ENCODE assay signal across 8 cellular contexts in genomic region chr1:108691886-108692723, GRCh38. TPM values are rescaled to one million over a fixed set of nuclear protein-coding genes. Genes with fewer than 3 reads are reported as not detected.
DNase-seq lines count a peak whose midpoint lies in the region; ATAC-seq and TF ChIP-seq lines count a peak whose summit lies in the region.

TSS of gene PRPF38B (plus strand) at chr1:108692310. CDS start at chr1:108692592, 282 bp downstream.

- 0 to 1% (median 0%) methylated on average over 31 to 60 of the region's 60 CpGs for WGBS in spleen, 5 donors

- peaks cover 23 to 60% (median 48%) of the 10 kb centered on the region in 6 donors for H3K4me1 ChIP-seq in spleen

- ATAC-seq in GM18870 (IDR thresholded peaks at IDR 0.05; ENCODE audit: unreplicated experiment) (peak; percentile 75), HG03135 (IDR thresholded peaks at IDR 0.05; ENCODE audit: unreplicated experiment) (peak; percentile 94), WTC11 (peak; percentile 93)

- H3K27ac Mint-ChIP-seq in WTC11 (peak within 1 kb of the TSS; percentile 99), immature natural killer cell (peak within 1 kb of the TSS; percentile 91 to 99 (median 97))

- CTCF ChIA-PET in WTC11 (lab: Charles Lee): interaction anchor here (0.6 to 1.8 kb wide), 12 partner anchors 13 to 492 kb away, joined by 3 to 10 read pairs (median 4); partner anchors contain the start of genes EEIG2, FNDC7, HENMT1 and SLC25A24

- H3K36me3 ChIP-seq in spleen: peaks cover 0 to 19% (median 17%) of the 10 kb centered on the region in 6 donors

- no peaks in the 10 kb centered on the region for H3K9me3 ChIP-seq in spleen

- DNase-seq in ACHN: peak; percentile 88
- peak; percentile 95 for DNase-seq in NCI-H2227 treated with DMSO at 0.1 percent for 48 hours (lab: John Stamatoyannopoulos, UW)
- DNase-seq in WTC11 (ENCODE audit: low spot score): peak; percentile 93
- peak; percentile 92 to 93 for DNase-seq in cardiac fibroblast (ENCODE audit: low read depth in 2 of 2)
- DNase-seq in immature natural killer cell: peak; percentile 93 to 94 (median 93)
- DNase-seq in spleen: peak; percentile 99

- H3K9me3 Mint-ChIP-seq in WTC11 (no peaks in the 10 kb centered on the region), immature natural killer cell (no peaks in the 10 kb centered on the region)

- peak within 1 kb of the TSS; percentile 98 to 100 (median 98) for H3K27ac ChIP-seq in spleen

- intact Hi-C loops in spleen (cut with DNase I; ENCODE audit: low total_unique reads): loop anchor here (10.0 kb wide), 1 partner anchor 53 kb away; the partner anchor contains the start of gene STXBP3

- no peak for TF ChIP-seq CTCF in WTC11 (IDR thresholded peaks at IDR 0.05)
- no peak for TF ChIP-seq CTCF in cardiac fibroblast (IDR thresholded peaks at IDR 0.05; ENCODE audit: low read depth, low read length)
- TF ChIP-seq CTCF in spleen (IDR thresholded peaks at IDR 0.05 in 8 of 11, conservative IDR thresholded peaks at IDR 0.05 in 3 of 11): peak in 1 of 11 experiments; percentile 19

- H3K4me3 Mint-ChIP-seq in WTC11 (peak within 1 kb of the TSS; percentile 99), immature natural killer cell (peak within 1 kb of the TSS; percentile 88 to 95 (median 91))

- H3K4me1 Mint-ChIP-seq in WTC11 (peaks cover 24% of the 10 kb centered on the region), immature natural killer cell (peaks cover 43 to 62% of the 10 kb centered on the region in 2 donors)

- H3K36me3 Mint-ChIP-seq in WTC11 (peaks cover 33% of the 10 kb centered on the region), immature natural killer cell (peaks cover 4 to 6% (median 5%) of the 10 kb centered on the region in 3 donors)

- no peaks in the 10 kb centered on the region for H3K27me3 ChIP-seq in spleen (replicated peaks in 1 of 7)

- TF ChIP-seq POLR2A in spleen (IDR thresholded peaks at IDR 0.05): peak; percentile 25 to 70 (median 69)

- H3K27me3 Mint-ChIP-seq in WTC11 (ENCODE audit: low read depth) (no peaks in the 10 kb centered on the region), immature natural killer cell (ENCODE audit: low read depth in 3 of 3) (peaks cover 8 to 18% (median 14%) of the 10 kb centered on the region in 3 donors)

- in situ Hi-C loops in ACHN (cut with HindIII; ENCODE audit: low pct_ligation_motif_present, low pct_unique_long_range_greater_than_20kb, low sequenced_read_pairs): no loop called here

- H3K4me3 ChIP-seq in cardiac fibroblast (replicated peaks in 1 of 2; ENCODE audit: low read depth in 2 of 2, low read length in 2 of 2) (peak within 1 kb of the TSS; percentile 69 to 84), spleen (peak within 1 kb of the TSS; percentile 58 to 86 (median 74))

- POLR2A ChIA-PET in WTC11 (lab: Charles Lee): interaction anchor here (0.6 to 2.5 kb wide), 9 partner anchors 10 to 522 kb away, joined by 3 to 19 read pairs (median 4); partner anchors contain the start of genes HENMT1 and SLC25A24

TF ChIP-seq in WTC11, 78 proteins besides CTCF, POLR2A, EP300 and RAD21 (continues in another document):
- TF ChIP-seq HMGA2 (CRISPR knock-in tag; IDR thresholded peaks at IDR 0.05): no peak
- TF ChIP-seq MLX (CRISPR knock-in tag; IDR thresholded peaks at IDR 0.05): no peak
- TF ChIP-seq ZNF232 (CRISPR knock-in tag; IDR thresholded peaks at IDR 0.05): peak; percentile 82
- TF ChIP-seq ZBTB21 (CRISPR knock-in tag; IDR thresholded peaks at IDR 0.05; ENCODE audit: borderline replicate concordance): no peak
- TF ChIP-seq ZBTB43 (CRISPR knock-in tag; IDR thresholded peaks at IDR 0.05): 0 out of 2 replicates have a peak, but pooled peaks have one; percentile 34
- no peak; the same call in 1 of the 2 replicates for TF ChIP-seq TP53 (CRISPR knock-in tag; IDR thresholded peaks at IDR 0.05)
- 0 out of 2 replicates have a peak, but pooled peaks have one; percentile 26 for TF ChIP-seq ATF1 (CRISPR knock-in tag; IDR thresholded peaks at IDR 0.05)
- TF ChIP-seq E2F4 (CRISPR knock-in tag; IDR thresholded peaks at IDR 0.05; ENCODE audit: borderline replicate concordance, low read depth): no peak
- peak; percentile 66 for TF ChIP-seq USF1 (CRISPR knock-in tag; IDR thresholded peaks at IDR 0.05)
- TF ChIP-seq ZNF281 (CRISPR knock-in tag; IDR thresholded peaks at IDR 0.05): peak; percentile 62; the same call in 1 of the 2 replicates
- TF ChIP-seq CREM (CRISPR knock-in tag; IDR thresholded peaks at IDR 0.05): peak; percentile 96
- no peak for TF ChIP-seq ZNF396 (CRISPR knock-in tag; IDR thresholded peaks at IDR 0.05; ENCODE audit: borderline replicate concordance)
- peak; percentile 63; the same call in 1 of the 2 replicates for TF ChIP-seq NFE2L1 (CRISPR knock-in tag; IDR thresholded peaks at IDR 0.05)
- peak; percentile 83 for TF ChIP-seq ETV6 (CRISPR knock-in tag; IDR thresholded peaks at IDR 0.05)
- TF ChIP-seq ELF4 (CRISPR knock-in tag; IDR thresholded peaks at IDR 0.05; ENCODE audit: low read depth): no peak
- no peak for TF ChIP-seq NR3C1 (CRISPR knock-in tag; conservative IDR thresholded peaks at IDR 0.05; ENCODE audit: low read depth)
- peak; percentile 75 for TF ChIP-seq FOXP4 (CRISPR knock-in tag; IDR thresholded peaks at IDR 0.05)

RNA-seq across cellular contexts. Expression of gene PRPF38B, which starts in this region (rescaled TPM):
- 42.8 to 50.5 TPM (median 43.0 TPM) in 3 replicates for total RNA-seq in WTC11 (2021)
- 10 to 100 TPM; 11.1 to 36.1 (median 16.5) TPM for polyA plus RNA-seq in immature natural killer cell
- total RNA-seq in spleen: 10 to 100 TPM; 51.2 to 84.8 (median 66.0) TPM
- 10 to 100 TPM; 28.7 to 54.0 (median 42.0) TPM for polyA plus RNA-seq in spleen

Comparison
In these comparisons a context has a peak if more than half of its experiments do, and no peak if none do; other contexts are left out.
1. Peak in every context shown above with its lines: DNase-seq, ATAC-seq, H3K4me3 ChIP-seq and H3K27ac ChIP-seq.